8 cellular contexts compared by ENCODE assay signal in genomic region chr4:168183717-168184571, GRCh38.
A peak's percentile ranks its signal among the peaks of the same experiment; 100 is the strongest.
DNase-seq lines count a peak whose midpoint lies in the region; ATAC-seq and TF ChIP-seq lines count a peak whose summit lies in the region.

No MANE protein-coding gene starts in this region.

- H3K4me3 Mint-ChIP-seq in stimulated activated naive B cell treated with anti-CD40 and anti-IgM and Interleukin-4, amounts not matched to agents 10 μg/mL and 1 μg/mL and 100 μg/mL, for 72 hours = no peak overlapping the region

- peaks cover 1 to 4% of the 10 kb centered on the region in 2 donors for H3K4me1 Mint-ChIP-seq in stimulated activated naive B cell treated with anti-CD40 and anti-IgM and Interleukin-4, amounts not matched to agents 10 μg/mL and 1 μg/mL and 100 μg/mL, for 72 hours

- TF ChIP-seq CTCF in GM06990 (IDR thresholded peaks at IDR 0.05; ENCODE audit: insufficient read depth, low read length, poor library complexity, severe bottlenecking) (peak; percentile 39), LNCaP clone FGC (IDR thresholded peaks at IDR 0.05; ENCODE audit: control insufficient read depth, extremely low read depth, insufficient read depth) (peak; percentile 62)

- H3K36me3 Mint-ChIP-seq in stimulated activated naive B cell treated with anti-CD40 and anti-IgM and Interleukin-4, amounts not matched to agents 10 μg/mL and 1 μg/mL and 100 μg/mL, for 72 hours = no peaks in the 10 kb centered on the region

- H3K36me3 ChIP-seq in GM06990 (ENCODE audit: control insufficient read depth, insufficient read depth, low read length) = no peaks in the 10 kb centered on the region

- H3K9me3 Mint-ChIP-seq in stimulated activated naive B cell treated with anti-CD40 and anti-IgM and Interleukin-4, amounts not matched to agents 10 μg/mL and 1 μg/mL and 100 μg/mL, for 72 hours = peaks cover 0 to 2% of the 10 kb centered on the region in 2 donors

- H3K27me3 Mint-ChIP-seq in stimulated activated naive B cell treated with anti-CD40 and anti-IgM and Interleukin-4, amounts not matched to agents 10 μg/mL and 1 μg/mL and 100 μg/mL, for 72 hours = no peaks in the 10 kb centered on the region

- ATAC-seq in stimulated activated naive B cell treated with anti-CD40 and anti-IgM and Interleukin-4, amounts not matched to agents 10 μg/mL and 1 μg/mL and 100 μg/mL, for 72 hours (replicated peaks) = no peak
- ATAC-seq in GM21528 (IDR thresholded peaks at IDR 0.05; ENCODE audit: low FRiP score, unreplicated experiment) = no peak

- no peak overlapping the region for H3K27ac Mint-ChIP-seq in stimulated activated naive B cell treated with anti-CD40 and anti-IgM and Interleukin-4, amounts not matched to agents 10 μg/mL and 1 μg/mL and 100 μg/mL, for 72 hours

- H3K27me3 ChIP-seq in GM06990 (replicated peaks; ENCODE audit: control insufficient read depth, insufficient read depth, low read length) = no peaks in the 10 kb centered on the region

- DNase-seq in GM06990 (ENCODE audit: extremely low read depth, insufficient read length) (peak; percentile 31), LNCaP clone FGC (ENCODE audit: low read depth) (peak; percentile 11), amniotic stem cell (lab: John Stamatoyannopoulos, UW) (peak; percentile 7), hepatic stellate cell (ENCODE audit: low spot score) (peak; percentile 27), NCI-H187 treated with DMSO at 0.1 percent for 48 hours (lab: John Stamatoyannopoulos, UW) (no peak)
- no peak for DNase-seq in stimulated activated naive CD4-positive, alpha-beta T cell treated with Interleukin-2 at 50 U/mL for 16 hours (lab: John Stamatoyannopoulos, UW)
- DNase-seq in stimulated activated naive B cell treated with anti-CD40 and anti-IgM and Interleukin-4, amounts not matched to agents 10 μg/mL and 1 μg/mL and 100 μg/mL, for 72 hours = no peak

- H3K4me3 ChIP-seq in GM06990 (replicated peaks; ENCODE audit: low read depth, low read length) = no peak overlapping the region
- H3K4me3 ChIP-seq in LNCaP clone FGC (ENCODE audit: low read depth, low read length) = no peak overlapping the region

Comparison
In these comparisons a context has a peak if more than half of its experiments do, and no peak if none do; other contexts are left out.
1. DNase-seq: peak in GM06990 (single experiment), LNCaP clone FGC (single experiment), amniotic stem cell (single experiment) and hepatic stellate cell (single experiment); none in stimulated activated naive CD4-positive, alpha-beta T cell treated with Interleukin-2 at 50 U/mL for 16 hours (single experiment), stimulated activated naive B cell treated with anti-CD40 and anti-IgM and Interleukin-4, amounts not matched to agents 10 μg/mL and 1 μg/mL and 100 μg/mL, for 72 hours (single experiment) and NCI-H187 treated with DMSO at 0.1 percent for 48 hours (single experiment).